In genomic region chr9:93952119-93952783, GRCh38 we compare ENCODE assay signal across 12 cellular contexts. TPM values are rescaled to one million over a fixed set of nuclear protein-coding genes. Genes with fewer than 3 reads are reported as not detected.
DNase-seq lines count a peak whose midpoint lies in the region; ATAC-seq and TF ChIP-seq lines count a peak whose summit lies in the region.
"Had no signal": no experiment of that assay in that cellular context is flagged by ENCODE, and none has a peak within 500 bp of the region (broad histone marks: within the 10 kb centered on the region; RNA-seq: fewer than 3 reads in every experiment).

No MANE protein-coding gene starts in this region.

- peaks cover 0 to 21% (median 0%) of the 10 kb centered on the region in 4 donors for H3K36me3 ChIP-seq in stomach
- H3K36me3 ChIP-seq: ovary, Peyer's patch had no signal

- H3K27ac Mint-ChIP-seq in activated T-helper 2 cell treated with anti-CD3 and anti-CD28 coated beads, Interferon-gamma antibody, Interleukin-2, Interleukin-4, amounts not matched to agents 10 μg/mL and 5 μg/mL and 100 μg/mL, durations not matched to agents 14 hours and 24 hours and 36 hours, result peak overlapping the region; percentile 20
- no peak overlapping the region for H3K27ac Mint-ChIP-seq in memory B cell

- no peak for TF ChIP-seq EP300 in stomach (IDR thresholded peaks at IDR 0.05)

- TF ChIP-seq CTCF in stomach (IDR thresholded peaks at IDR 0.05), result no peak

- no peak for DNase-seq in activated T-cell treated with anti-CD3 and anti-CD28 coated beads, Interleukin-2, amount 50 U/mL, for 4 hours
- no peak for DNase-seq in activated T-cell treated with anti-CD3 and anti-CD28 coated beads, Interleukin-2, amount 50 U/mL, for 1 hour
- DNase-seq in activated T-helper 2 cell treated with anti-CD3 and anti-CD28 coated beads, Interferon-gamma antibody, Interleukin-2, Interleukin-4, amounts not matched to agents 10 μg/mL and 5 μg/mL and 100 μg/mL, durations not matched to agents 14 hours and 24 hours and 36 hours (ENCODE audit: low spot score), result no peak
- DNase-seq in memory B cell (ENCODE audit: low spot score in 2 of 2) (no peak), stomach (no peak), DMS153 treated with DMSO at 0.1 percent for 48 hours (lab: John Stamatoyannopoulos, UW; ENCODE audit: unreplicated experiment) (no peak), NCI-H2227 treated with DMSO at 0.1 percent for 48 hours (lab: John Stamatoyannopoulos, UW) (no peak), NCI-H774 (lab: John Stamatoyannopoulos, UW) (no peak)
- DNase-seq: EL, ovary, Peyer's patch had no signal

- intact Hi-C loops in activated T-helper 2 cell treated with anti-CD3 and anti-CD28 coated beads, Interferon-gamma antibody, Interleukin-2, Interleukin-4, amounts not matched to agents 10 μg/mL and 5 μg/mL and 100 μg/mL, durations not matched to agents 14 hours and 24 hours and 36 hours (cut with micrococcal nuclease), result no loop called here
- intact Hi-C loops in stomach (cut with DNase I; ENCODE audit: low total_unique reads), result loop anchor here (5.0 kb wide), 1 partner anchor 270 kb away; no protein-coding TSS in a partner anchor

- peaks cover 8 to 98% (median 95%) of the 10 kb centered on the region in 3 donors for H3K27me3 ChIP-seq in stomach

- H3K27me3 Mint-ChIP-seq in activated T-cell treated with anti-CD3 and anti-CD28 coated beads, Interleukin-2, amount 50 U/mL, for 4 hours (ENCODE audit: low read depth), result peaks cover 75% of the 10 kb centered on the region
- peaks cover 69% of the 10 kb centered on the region for H3K27me3 Mint-ChIP-seq in activated T-helper 2 cell treated with anti-CD3 and anti-CD28 coated beads, Interferon-gamma antibody, Interleukin-2, Interleukin-4, amounts not matched to agents 10 μg/mL and 5 μg/mL and 100 μg/mL, durations not matched to agents 14 hours and 24 hours and 36 hours (ENCODE audit: low read depth)
- H3K27me3 Mint-ChIP-seq in memory B cell, result peaks cover 40% of the 10 kb centered on the region

- H3K4me1 ChIP-seq in stomach, result peaks cover 29 to 82% (median 68%) of the 10 kb centered on the region in 4 donors

- no peak for TF ChIP-seq POLR2A in stomach (IDR thresholded peaks at IDR 0.05)

- WGBS in stomach, 5 donors, result 8 to 25% (median 15%) methylated on average over 29 to 39 of the region's 39 CpGs

- no peaks in the 10 kb centered on the region for H3K36me3 Mint-ChIP-seq in activated T-cell treated with anti-CD3 and anti-CD28 coated beads, Interleukin-2, amount 50 U/mL, for 4 hours (ENCODE audit: insufficient read depth)
- peaks cover 10% of the 10 kb centered on the region for H3K36me3 Mint-ChIP-seq in activated T-helper 2 cell treated with anti-CD3 and anti-CD28 coated beads, Interferon-gamma antibody, Interleukin-2, Interleukin-4, amounts not matched to agents 10 μg/mL and 5 μg/mL and 100 μg/mL, durations not matched to agents 14 hours and 24 hours and 36 hours (ENCODE audit: low read depth)
- peaks cover 2% of the 10 kb centered on the region for H3K36me3 Mint-ChIP-seq in memory B cell

- peak overlapping the region; percentile 56 for H3K4me3 Mint-ChIP-seq in activated T-cell treated with anti-CD3 and anti-CD28 coated beads, Interleukin-2, amount 50 U/mL, for 4 hours
- H3K4me3 Mint-ChIP-seq in activated T-helper 2 cell treated with anti-CD3 and anti-CD28 coated beads, Interferon-gamma antibody, Interleukin-2, Interleukin-4, amounts not matched to agents 10 μg/mL and 5 μg/mL and 100 μg/mL, durations not matched to agents 14 hours and 24 hours and 36 hours (ENCODE audit: low read depth), result no peak overlapping the region
- H3K4me3 Mint-ChIP-seq in memory B cell, result peak overlapping the region; percentile 65

- H3K27ac ChIP-seq in stomach, result peak overlapping the region; percentile 10 to 93 (median 85)
- H3K27ac ChIP-seq: ovary, Peyer's patch had no signal

- H3K4me3 ChIP-seq in stomach, result peak overlapping the region; percentile 55 to 67 (median 60)

- H3K9me3 Mint-ChIP-seq in activated T-cell treated with anti-CD3 and anti-CD28 coated beads, Interleukin-2, amount 50 U/mL, for 4 hours, result no peaks in the 10 kb centered on the region
- H3K9me3 Mint-ChIP-seq in activated T-helper 2 cell treated with anti-CD3 and anti-CD28 coated beads, Interferon-gamma antibody, Interleukin-2, Interleukin-4, amounts not matched to agents 10 μg/mL and 5 μg/mL and 100 μg/mL, durations not matched to agents 14 hours and 24 hours and 36 hours, result peaks cover 8% of the 10 kb centered on the region
- peaks cover 2% of the 10 kb centered on the region for H3K9me3 Mint-ChIP-seq in memory B cell

- H3K4me1 Mint-ChIP-seq in activated T-cell treated with anti-CD3 and anti-CD28 coated beads, Interleukin-2, amount 50 U/mL, for 4 hours (ENCODE audit: low read depth), result peaks cover 40% of the 10 kb centered on the region
- H3K4me1 Mint-ChIP-seq in activated T-helper 2 cell treated with anti-CD3 and anti-CD28 coated beads, Interferon-gamma antibody, Interleukin-2, Interleukin-4, amounts not matched to agents 10 μg/mL and 5 μg/mL and 100 μg/mL, durations not matched to agents 14 hours and 24 hours and 36 hours (ENCODE audit: low read depth), result peaks cover 26% of the 10 kb centered on the region
- peaks cover 28% of the 10 kb centered on the region for H3K4me1 Mint-ChIP-seq in memory B cell

- no peak for ATAC-seq in activated T-cell treated with anti-CD3 and anti-CD28 coated beads, Interleukin-2, amount 50 U/mL, for 4 hours
- no peak for ATAC-seq in memory B cell (ENCODE audit: low read depth)

- H3K9me3 ChIP-seq in stomach, result no peaks in the 10 kb centered on the region
- H3K9me3 ChIP-seq: ovary, Peyer's patch had no signal

RNA-seq across cellular contexts. Expression of gene BARX1, which starts 2.9 kb away (rescaled TPM):
- not detected for total RNA-seq in activated T-cell treated with anti-CD3 and anti-CD28 coated beads, Interleukin-2, amount 50 U/mL, for 4 hours
- 0.52 and 0.83 TPM in 2 replicates for total RNA-seq in activated T-helper 2 cell treated with anti-CD3 and anti-CD28 coated beads, Interferon-gamma antibody, Interleukin-2, Interleukin-4, amounts not matched to agents 10 μg/mL and 5 μg/mL and 100 μg/mL, durations not matched to agents 14 hours and 24 hours and 36 hours
- 100 to 1,000 TPM in 1 of 5 donors, 10 to 100 TPM in 3, not detected in 1; 42.0 to 213 (median 70.4) TPM for total RNA-seq in stomach
- 100 to 1,000 TPM; 141 to 256 (median 151) TPM for polyA plus RNA-seq in stomach
- total RNA-seq: kidney epithelial cell, ovary, Peyer's patch had no signal
